ENCODE assay signal across 1 cellular context in genomic region chr11:42631223-42631843, GRCh38.
TF ChIP-seq lines count a peak whose summit lies in the region.

No MANE protein-coding gene starts in this region.

TF ChIP-seq in WTC11, 78 proteins besides CTCF, POLR2A, EP300 and RAD21 (continued from another document):
- no peak for TF ChIP-seq ARID4B (CRISPR knock-in tag; IDR thresholded peaks at IDR 0.05; ENCODE audit: borderline replicate concordance)
- TF ChIP-seq EMX1 (CRISPR knock-in tag; IDR thresholded peaks at IDR 0.05): no peak
- no peak for TF ChIP-seq SOX15 (CRISPR knock-in tag; IDR thresholded peaks at IDR 0.05)
- TF ChIP-seq, protein P1, sequence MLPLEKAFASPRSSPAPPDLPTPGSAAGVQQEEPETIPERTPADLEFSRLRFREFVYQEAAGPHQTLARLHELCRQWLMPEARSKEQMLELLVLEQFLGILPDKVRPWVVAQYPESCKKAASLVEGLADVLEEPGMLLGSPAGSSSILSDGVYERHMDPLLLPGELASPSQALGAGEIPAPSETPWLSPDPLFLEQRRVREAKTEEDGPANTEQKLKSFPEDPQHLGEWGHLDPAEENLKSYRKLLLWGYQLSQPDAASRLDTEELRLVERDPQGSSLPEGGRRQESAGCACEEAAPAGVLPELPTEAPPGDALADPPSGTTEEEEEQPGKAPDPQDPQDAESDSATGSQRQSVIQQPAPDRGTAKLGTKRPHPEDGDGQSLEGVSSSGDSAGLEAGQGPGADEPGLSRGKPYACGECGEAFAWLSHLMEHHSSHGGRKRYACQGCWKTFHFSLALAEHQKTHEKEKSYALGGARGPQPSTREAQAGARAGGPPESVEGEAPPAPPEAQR (CRISPR knock-in tag; IDR thresholded peaks at IDR 0.05): no peak
- no peak for TF ChIP-seq ELF4 (CRISPR knock-in tag; IDR thresholded peaks at IDR 0.05; ENCODE audit: low read depth)
- no peak for TF ChIP-seq AR (CRISPR knock-in tag; IDR thresholded peaks at IDR 0.05)
